27 cellular contexts compared by ENCODE assay signal in the genomic region with DNA sequence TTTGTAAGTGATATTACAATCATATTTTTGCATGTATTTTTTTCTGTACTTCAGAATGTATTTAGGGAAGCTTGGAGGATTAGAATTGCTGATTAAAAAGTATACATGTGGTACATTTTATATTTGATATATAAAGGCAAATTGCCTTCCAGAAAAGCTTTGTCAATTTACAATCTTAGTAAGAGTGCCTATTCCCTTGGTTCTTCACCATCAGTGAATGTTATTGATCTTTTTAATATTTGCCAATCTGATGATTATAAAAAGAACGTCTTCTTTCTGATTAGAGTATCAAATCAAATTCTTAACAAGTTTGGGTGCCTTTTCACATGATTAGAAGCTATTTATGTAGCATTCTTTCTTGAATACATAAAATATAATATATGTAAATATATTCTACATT. TPM values are rescaled to one million over a fixed set of nuclear protein-coding genes. Genes with fewer than 3 reads are reported as not detected.
"Had no signal": no experiment of that assay in that cellular context is flagged by ENCODE, and none has a peak within 500 bp of the region (broad histone marks: within the 10 kb centered on the region; RNA-seq: fewer than 3 reads in every experiment).

No MANE protein-coding gene starts in this region.

- FAIRE-seq: urothelium cell line had no signal

- H3K27ac ChIP-seq: stomach, suprapubic skin, testis, thoracic aorta, thyroid gland, tibial artery, tibial nerve, transverse colon, upper lobe of left lung, upper lobe of right lung, uterus, vagina had no signal

- ATAC-seq: stimulated activated effector memory CD8-positive, alpha-beta T cell treated with anti-CD3 and anti-CD28 coated beads, Interleukin-12 subunit alpha, Interleukin-12 subunit beta, amount 100 ng/mL, for 72 hours; stimulated activated memory B cell treated with anti-CD40 and anti-IgM and Interleukin-4, amounts not matched to agents 10 μg/mL and 1 μg/mL and 100 μg/mL, for 72 hours; stimulated activated naive B cell treated with anti-CD40 and anti-IgM and Interleukin-4, amounts not matched to agents 10 μg/mL and 1 μg/mL and 100 μg/mL, for 72 hours; stimulated activated naive CD8-positive, alpha-beta T cell treated with anti-CD3 and anti-CD28 coated beads, Interleukin-15, amount 100 ng/mL, for 72 hours; stimulated activated naive CD8-positive, alpha-beta T cell treated with anti-CD3 and anti-CD28 coated beads, Interleukin-15, Interleukin-2, amounts not matched to agents 100 U/mL and 50 U/mL, for 24 hours; upper lobe of right lung had no signal

- H3K9me3 ChIP-seq: suprapubic skin, testis, thyroid gland, upper lobe of right lung, uterus, vagina had no signal

- H3K4me1 ChIP-seq: stomach, suprapubic skin, testis, thyroid gland, tibial artery, tibial nerve, transverse colon, upper lobe of left lung, upper lobe of right lung, uterus, vagina had no signal

- H3K4me3 ChIP-seq: stomach, suprapubic skin, testis, thoracic aorta, thyroid gland, tibial artery, tibial nerve, transverse colon, upper lobe of left lung, upper lobe of right lung, uterus, vagina had no signal

- H3K36me3 ChIP-seq: stomach, suprapubic skin, thoracic aorta, thyroid gland, tibial artery, tibial nerve, transverse colon, upper lobe of left lung, upper lobe of right lung, uterus, vagina had no signal

- H3K27me3 ChIP-seq: stomach, suprapubic skin, testis, thyroid gland, tibial artery, tibial nerve, transverse colon, upper lobe of left lung, upper lobe of right lung, uterus, vagina had no signal

- DNase-seq: stimulated activated CD4-positive, alpha-beta T cell treated with anti-CD3 and anti-CD28 coated beads, Interleukin-2, amount 100 ng/mL, for 48 hours; stimulated activated CD4-positive, alpha-beta T cell treated with anti-CD3 and anti-CD28 coated beads, Interleukin-4, amount 100 ng/mL, for 1 hour; stimulated activated CD4-positive, alpha-beta T cell treated with anti-CD3 and anti-CD28 coated beads, Interleukin-4, amount 100 ng/mL, for 24 hours; stimulated activated CD4-positive, alpha-beta T cell treated with anti-CD3 and anti-CD28 coated beads, Interleukin-4, amount 100 ng/mL, for 4 hours; stimulated activated CD8-positive, alpha-beta memory T cell treated with anti-CD3 and anti-CD28 coated beads, Interleukin-4, amount 100 ng/mL, for 48 hours; stimulated activated naive B cell treated with anti-CD40 and anti-IgM and Interleukin-4, amounts not matched to agents 10 μg/mL and 1 μg/mL and 100 μg/mL, for 72 hours; stimulated activated naive CD4-positive, alpha-beta T cell; stimulated activated naive CD4-positive, alpha-beta T cell treated with Interleukin-2 at 50 U/mL for 16 hours; stimulated activated naive CD8-positive, alpha-beta T cell treated with anti-CD3 and anti-CD28 coated beads, Interleukin-15, amount 100 ng/mL, for 72 hours; stimulated activated naive CD8-positive, alpha-beta T cell treated with anti-CD3 and anti-CD28 coated beads, Interleukin-15, Interleukin-2, amounts not matched to agents 100 U/mL and 50 U/mL, for 24 hours; stomach; substantia nigra; testis; thyroid gland; tibial artery; transverse colon; trophoblast cell; upper lobe of left lung; upper lobe of right lung; uterus had no signal

RNA-seq across cellular contexts. Expression of gene WDR49, which starts 9.1 kb away (rescaled TPM):
- total RNA-seq: suprapubic skin had no signal
